Comparison of ENCODE assay signal across 23 cellular contexts in genomic region chr2:233119806-233120205, GRCh38. TPM values are rescaled to one million over a fixed set of nuclear protein-coding genes. Genes with fewer than 3 reads are reported as not detected.
DNase-seq lines count a peak whose midpoint lies in the region; ATAC-seq, FAIRE-seq and TF ChIP-seq lines count a peak whose summit lies in the region.
"Had no signal": no experiment of that assay in that cellular context is flagged by ENCODE, and none has a peak within 500 bp of the region (broad histone marks: within the 10 kb centered on the region; RNA-seq: fewer than 3 reads in every experiment).

No MANE protein-coding gene starts in this region.

- no peak overlapping the region for H3K4me3 Mint-ChIP-seq in activated naive CD4-positive, alpha-beta T cell treated with anti-CD3 and anti-CD28 coated beads, Interleukin-2, amount 10 ng/mL, durations not matched to agents 7 days and 5 days
- H3K4me3 Mint-ChIP-seq in stimulated activated naive B cell treated with anti-CD40 and anti-IgM and Interleukin-4, amounts not matched to agents 10 μg/mL and 1 μg/mL and 100 μg/mL, for 72 hours = no peak overlapping the region

- peaks cover 49% of the 10 kb centered on the region for H3K4me1 Mint-ChIP-seq in activated naive CD4-positive, alpha-beta T cell treated with anti-CD3 and anti-CD28 coated beads, Interleukin-2, amount 10 ng/mL, durations not matched to agents 7 days and 5 days
- H3K4me1 Mint-ChIP-seq in stimulated activated naive B cell treated with anti-CD40 and anti-IgM and Interleukin-4, amounts not matched to agents 10 μg/mL and 1 μg/mL and 100 μg/mL, for 72 hours = peaks cover 62 to 81% of the 10 kb centered on the region in 2 donors

- H3K4me2 ChIP-seq in GM12878 (ENCODE audit: control insufficient read depth, insufficient read depth) = no peak overlapping the region

- no peak for TF ChIP-seq CTCF in GM12878 (IDR thresholded peaks at IDR 0.05 in 2 of 3, conservative IDR thresholded peaks at IDR 0.05 in 1 of 3; ENCODE audit: control insufficient read depth in 2 of 3, extremely low read depth in 1 of 3, insufficient read depth in 1 of 3, low read depth in 3 of 3, low read length in 3 of 3)

- H2AFZ ChIP-seq in GM12878 (ENCODE audit: control insufficient read depth, low read depth, low read length) = no peak overlapping the region

- FAIRE-seq in GM12878 (lab: Jason Lieb, UNC) = no peak
- FAIRE-seq: colon had no signal

- peaks cover 59% of the 10 kb centered on the region for H3K36me3 Mint-ChIP-seq in activated naive CD4-positive, alpha-beta T cell treated with anti-CD3 and anti-CD28 coated beads, Interleukin-2, amount 10 ng/mL, durations not matched to agents 7 days and 5 days
- peaks cover 80 to 86% of the 10 kb centered on the region in 2 donors for H3K36me3 Mint-ChIP-seq in stimulated activated naive B cell treated with anti-CD40 and anti-IgM and Interleukin-4, amounts not matched to agents 10 μg/mL and 1 μg/mL and 100 μg/mL, for 72 hours

- H4K20me1 ChIP-seq in GM12878 (ENCODE audit: control insufficient read depth, insufficient read depth) = peaks cover 3% of the 10 kb centered on the region; the same call in 1 of the 2 replicates

- TSS peak; percentile 24 for BruUV-seq in GM12878 (replicated peaks; lab: Mats Ljungman, UMichigan)

- H3K9me3 Mint-ChIP-seq in activated naive CD4-positive, alpha-beta T cell treated with anti-CD3 and anti-CD28 coated beads, Interleukin-2, amount 10 ng/mL, durations not matched to agents 7 days and 5 days = no peaks in the 10 kb centered on the region
- peaks cover 2 to 3% of the 10 kb centered on the region in 2 donors for H3K9me3 Mint-ChIP-seq in stimulated activated naive B cell treated with anti-CD40 and anti-IgM and Interleukin-4, amounts not matched to agents 10 μg/mL and 1 μg/mL and 100 μg/mL, for 72 hours

- SMC1A ChIA-PET in GM12878 (lab: Charles Lee; ENCODE audit: uncharacterized antibody, unreplicated experiment) = no interaction called here

- H3K27ac Mint-ChIP-seq in activated naive CD4-positive, alpha-beta T cell treated with anti-CD3 and anti-CD28 coated beads, Interleukin-2, amount 10 ng/mL, durations not matched to agents 7 days and 5 days = peak overlapping the region; percentile 24
- peak overlapping the region; percentile 92 for H3K27ac Mint-ChIP-seq in stimulated activated naive B cell treated with anti-CD40 and anti-IgM and Interleukin-4, amounts not matched to agents 10 μg/mL and 1 μg/mL and 100 μg/mL, for 72 hours

- TF ChIP-seq POLR2A in GM12878 (IDR thresholded peaks at IDR 0.05; ENCODE audit: low read depth, low read length) = no peak

- intact Hi-C loops in GM12878 (cut with micrococcal nuclease; ENCODE audit: unreplicated experiment) = no loop called here

- WGBS in GM12878 (ENCODE audit: insufficient coverage, insufficient replicate concordance, low lambda C conversion rate, missing lambda C conversion rate) = 98% methylated on average over 7 of the region's 7 CpGs

- H3K9ac ChIP-seq in GM12878 (ENCODE audit: control insufficient read depth, insufficient read depth, low read length) = no peak overlapping the region

- no peak overlapping the region for H3K4me3 ChIP-seq in GM12878
- H3K4me3 ChIP-seq: prostate gland, right lobe of liver, tibial nerve had no signal

- no peak for ATAC-seq in GM12878
- ATAC-seq in stimulated activated naive B cell treated with anti-CD40 and anti-IgM and Interleukin-4, amounts not matched to agents 10 μg/mL and 1 μg/mL and 100 μg/mL, for 72 hours (replicated peaks) = no peak
- ATAC-seq: left colon, right lobe of liver had no signal

- RAD21 ChIA-PET in GM12878 (lab: Charles Lee; ENCODE audit: unreplicated experiment) = no interaction called here

- CTCF ChIA-PET in activated naive CD4-positive, alpha-beta T cell treated with anti-CD3 and anti-CD28 coated beads, Interleukin-2, amount 10 ng/mL, durations not matched to agents 7 days and 5 days (lab: Charles Lee) = no interaction called here
- CTCF ChIA-PET in GM12878 (lab: Yijun Ruan, JAX) = no interaction called here

- H3K27me3 Mint-ChIP-seq in activated naive CD4-positive, alpha-beta T cell treated with anti-CD3 and anti-CD28 coated beads, Interleukin-2, amount 10 ng/mL, durations not matched to agents 7 days and 5 days = no peaks in the 10 kb centered on the region
- no peaks in the 10 kb centered on the region for H3K27me3 Mint-ChIP-seq in stimulated activated naive B cell treated with anti-CD40 and anti-IgM and Interleukin-4, amounts not matched to agents 10 μg/mL and 1 μg/mL and 100 μg/mL, for 72 hours

- TF ChIP-seq EP300 in GM12878 (IDR thresholded peaks at IDR 0.05; ENCODE audit: borderline replicate concordance in 1 of 2, control insufficient read depth in 1 of 2, low read depth in 2 of 2, low read length in 2 of 2) = no peak

- peaks cover 21% of the 10 kb centered on the region for H3K4me1 ChIP-seq in GM12878 (ENCODE audit: control insufficient read depth, insufficient read depth, low read length)
- H3K4me1 ChIP-seq: prostate gland, right lobe of liver had no signal

- H3K27ac ChIP-seq in GM12878 (ENCODE audit: control insufficient read depth, insufficient read depth) = no peak overlapping the region
- H3K27ac ChIP-seq: prostate gland, right lobe of liver, tibial nerve had no signal

- POLR2A ChIA-PET in GM12878 (lab: Charles Lee) = no interaction called here

- peak; percentile 14 for DNase-seq in activated naive CD4-positive, alpha-beta T cell treated with anti-CD3 and anti-CD28 coated beads, Interleukin-2, amount 10 ng/mL, durations not matched to agents 7 days and 5 days
- no peak for DNase-seq in activated naive CD4-positive, alpha-beta T cell treated with Interleukin-2 at 50 U/mL for 16 hours
- no peak for DNase-seq in GM12878 (ENCODE audit: low read depth, low spot score)
- DNase-seq in mesenteric fat pad (ENCODE audit: low spot score) = peak; percentile 62
- DNase-seq in stimulated activated naive B cell treated with anti-CD40 and anti-IgM and Interleukin-4, amounts not matched to agents 10 μg/mL and 1 μg/mL and 100 μg/mL, for 72 hours = no peak
- no peak for DNase-seq in stimulated activated CD4-positive, alpha-beta T cell treated with anti-CD3 and anti-CD28 coated beads, Interleukin-15, amount 100 ng/mL, for 24 hours
- DNase-seq in AML-193 (lab: John Stamatoyannopoulos, UW) = no peak
- no peak for DNase-seq in 8988T
- DNase-seq: activated CD8-positive, alpha-beta memory T cell treated with anti-CD3 and anti-CD28 coated beads for 24 hours; activated naive CD4-positive, alpha-beta T cell; amygdala; effector CD4-positive, alpha-beta T cell; HCEC 1CT; hypothalamus; left colon; MV-4-11; NCI-H1694; SHP77 treated with DMSO at 0.1 percent for 48 hours; stimulated activated CD4-positive, alpha-beta T cell treated with anti-CD3 and anti-CD28 coated beads, Interleukin-2, amount 100 ng/mL, for 48 hours had no signal

- TF ChIP-seq RAD21 in GM12878 (IDR thresholded peaks at IDR 0.05; ENCODE audit: insufficient read depth, low read depth, low read length) = no peak

- in situ Hi-C loops in GM12878 (cut with MboI) = no loop called here

- H3K36me3 ChIP-seq in GM12878 (ENCODE audit: control insufficient read depth in 2 of 2, insufficient read depth in 2 of 2, low read length in 1 of 2) = peaks cover 30 to 40% of the 10 kb centered on the region in 2 experiments
- H3K36me3 ChIP-seq: prostate gland, right lobe of liver had no signal

- H3K9me3 ChIP-seq in GM12878 (replicated peaks; ENCODE audit: control insufficient read depth, insufficient read depth, low read length) = peaks cover 2% of the 10 kb centered on the region; the same call in 1 of the 3 replicates
- H3K9me3 ChIP-seq: prostate gland, right lobe of liver, tibial nerve had no signal

- no peaks in the 10 kb centered on the region for H3K27me3 ChIP-seq in GM12878 (replicated peaks in 1 of 2; ENCODE audit: control insufficient read depth in 2 of 2, insufficient read depth in 2 of 2, low read length in 1 of 2)
- H3K27me3 ChIP-seq: right lobe of liver, tibial nerve had no signal

- peaks cover 45% of the 10 kb centered on the region for H3K79me2 ChIP-seq in GM12878 (ENCODE audit: control insufficient read depth, insufficient read depth, low read length)

TF ChIP-seq in GM12878, 131 proteins besides CTCF, POLR2A, EP300 and RAD21 (continues in another document):
- no peak for TF ChIP-seq CHD4 (IDR thresholded peaks at IDR 0.05)
- TF ChIP-seq SIX5 (IDR thresholded peaks at IDR 0.05; ENCODE audit: low read depth, low read length, severe bottlenecking) = no peak
- no peak for TF ChIP-seq SMARCA5 (IDR thresholded peaks at IDR 0.05)

RNA-seq across cellular contexts. Expression of gene INPP5D, which starts 59.7 kb away (rescaled TPM):
- total RNA-seq in GM12878 (2013; cell fraction: nucleolus; rRNA removed) = 345 and 366 TPM in 2 replicates
- total RNA-seq in GM12878 (2014; rRNA removed) = 66.2 and 89.5 TPM in 2 replicates
- total RNA-seq in GM12878 (2014; rRNA removed; fragmentation: Illumina TruSeq; extraction: Trizol) = 64.9 and 74.6 TPM in 2 replicates
- 126 and 139 TPM in 2 replicates for total RNA-seq in GM12878 (2021)
- polyA plus RNA-seq in GM12878 (2011; ENCODE audit: low read depth) = 51.0 TPM
- polyA plus RNA-seq in GM12878 (2011; rRNA removed) = 24.3 and 43.0 TPM in 2 replicates
- polyA plus RNA-seq in GM12878 (2011; cell fraction: cytosol; rRNA removed) = 39.4 and 45.6 TPM in 2 replicates
- 143 and 184 TPM in 2 replicates for polyA plus RNA-seq in GM12878 (2011; cell fraction: nucleus; rRNA removed)
- 79.5 and 83.6 TPM in 2 replicates for polyA plus RNA-seq in GM12878 (2012)
- 78.1 and 101 TPM in 2 replicates for polyA plus RNA-seq in GM12878 (2014; fragmentation: Illumina TruSeq; extraction: Trizol)
- 10 to 100 TPM; 11.8 to 19.4 TPM for polyA plus RNA-seq in GM12878 (2014; fragmentation: Nextera tagmentation; extraction: Ambion mirVana)
- polyA plus RNA-seq in GM12878 (2014; rRNA removed) = 88.1 and 102 TPM in 2 replicates
- polyA plus RNA-seq in GM12878 (2016; fragmentation: Nextera tagmentation; extraction: Ambion mirVana) = 100 to 1,000 TPM; 101 to 104 TPM
- 142 and 157 TPM in 2 replicates for polyA minus RNA-seq in GM12878 (2011; rRNA and poly(A)+ RNA removed)
- 40.2 and 55.8 TPM in 2 replicates for polyA minus RNA-seq in GM12878 (2011; cell fraction: cytosol; rRNA and poly(A)+ RNA removed)
- polyA minus RNA-seq in GM12878 (2011; cell fraction: nucleus; rRNA and poly(A)+ RNA removed) = 114 and 175 TPM in 2 replicates
- total RNA-seq in mesenteric fat pad = 28.8 TPM

Comparison
In these comparisons a context has a peak if more than half of its experiments do, and no peak if none do; other contexts are left out.
1. DNase-seq: peak in activated naive CD4-positive, alpha-beta T cell treated with anti-CD3 and anti-CD28 coated beads, Interleukin-2, amount 10 ng/mL, durations not matched to agents 7 days and 5 days (single experiment) and mesenteric fat pad (single experiment); none in activated naive CD4-positive, alpha-beta T cell treated with Interleukin-2 at 50 U/mL for 16 hours (single experiment), GM12878 (single experiment), stimulated activated naive B cell treated with anti-CD40 and anti-IgM and Interleukin-4, amounts not matched to agents 10 μg/mL and 1 μg/mL and 100 μg/mL, for 72 hours (single experiment), stimulated activated CD4-positive, alpha-beta T cell treated with anti-CD3 and anti-CD28 coated beads, Interleukin-15, amount 100 ng/mL, for 24 hours (single experiment), AML-193 (0 of 2) and 8988T (single experiment).